8 cellular contexts compared by ENCODE assay signal in genomic region chr15:68818088-68818670, GRCh38.
DNase-seq lines count a peak whose midpoint lies in the region; ATAC-seq lines count a peak whose summit lies in the region.

No MANE protein-coding gene starts in this region.

- DNase-seq in SIG-M5 treated with dmso at 0.1 percent for 504 hours (lab: John Stamatoyannopoulos, UW; ENCODE audit: unreplicated experiment) (peak; percentile 44), SIG-M5 (lab: John Stamatoyannopoulos, UW) (no peak), NCI-H2107 (lab: John Stamatoyannopoulos, UW) (peak; percentile 47), cerebellar cortex (ENCODE audit: low spot score) (peak; percentile 61), kidney glomerular epithelial cell (lab: John Stamatoyannopoulos, UW) (peak; percentile 41)
- peak; percentile 11 to 51 for DNase-seq in stimulated activated CD4-positive, alpha-beta T cell treated with anti-CD3 and anti-CD28 coated beads, Interleukin-1b, Interleukin-23, amount 100 ng/mL, for 1 hour (ENCODE audit: low read depth in 2 of 2)

- ATAC-seq in activated CD4-positive, CD25-positive, alpha-beta regulatory T cell treated with anti-CD3 and anti-CD28 coated beads, Interleukin-2, amount 50 U/mL, for 24 hours = peak; percentile 15 to 27
- no peak for ATAC-seq in HG03139 (IDR thresholded peaks at IDR 0.05; ENCODE audit: unreplicated experiment)
